Comparison of ENCODE assay signal across 1 cellular context in genomic region chr6:47098570-47098993, GRCh38.
TF ChIP-seq lines count a peak whose summit lies in the region.

No MANE protein-coding gene starts in this region.

TF ChIP-seq in GM23338, 12 proteins besides CTCF, POLR2A, EP300 and RAD21 (continued from another document):
- TF ChIP-seq, protein P1, sequence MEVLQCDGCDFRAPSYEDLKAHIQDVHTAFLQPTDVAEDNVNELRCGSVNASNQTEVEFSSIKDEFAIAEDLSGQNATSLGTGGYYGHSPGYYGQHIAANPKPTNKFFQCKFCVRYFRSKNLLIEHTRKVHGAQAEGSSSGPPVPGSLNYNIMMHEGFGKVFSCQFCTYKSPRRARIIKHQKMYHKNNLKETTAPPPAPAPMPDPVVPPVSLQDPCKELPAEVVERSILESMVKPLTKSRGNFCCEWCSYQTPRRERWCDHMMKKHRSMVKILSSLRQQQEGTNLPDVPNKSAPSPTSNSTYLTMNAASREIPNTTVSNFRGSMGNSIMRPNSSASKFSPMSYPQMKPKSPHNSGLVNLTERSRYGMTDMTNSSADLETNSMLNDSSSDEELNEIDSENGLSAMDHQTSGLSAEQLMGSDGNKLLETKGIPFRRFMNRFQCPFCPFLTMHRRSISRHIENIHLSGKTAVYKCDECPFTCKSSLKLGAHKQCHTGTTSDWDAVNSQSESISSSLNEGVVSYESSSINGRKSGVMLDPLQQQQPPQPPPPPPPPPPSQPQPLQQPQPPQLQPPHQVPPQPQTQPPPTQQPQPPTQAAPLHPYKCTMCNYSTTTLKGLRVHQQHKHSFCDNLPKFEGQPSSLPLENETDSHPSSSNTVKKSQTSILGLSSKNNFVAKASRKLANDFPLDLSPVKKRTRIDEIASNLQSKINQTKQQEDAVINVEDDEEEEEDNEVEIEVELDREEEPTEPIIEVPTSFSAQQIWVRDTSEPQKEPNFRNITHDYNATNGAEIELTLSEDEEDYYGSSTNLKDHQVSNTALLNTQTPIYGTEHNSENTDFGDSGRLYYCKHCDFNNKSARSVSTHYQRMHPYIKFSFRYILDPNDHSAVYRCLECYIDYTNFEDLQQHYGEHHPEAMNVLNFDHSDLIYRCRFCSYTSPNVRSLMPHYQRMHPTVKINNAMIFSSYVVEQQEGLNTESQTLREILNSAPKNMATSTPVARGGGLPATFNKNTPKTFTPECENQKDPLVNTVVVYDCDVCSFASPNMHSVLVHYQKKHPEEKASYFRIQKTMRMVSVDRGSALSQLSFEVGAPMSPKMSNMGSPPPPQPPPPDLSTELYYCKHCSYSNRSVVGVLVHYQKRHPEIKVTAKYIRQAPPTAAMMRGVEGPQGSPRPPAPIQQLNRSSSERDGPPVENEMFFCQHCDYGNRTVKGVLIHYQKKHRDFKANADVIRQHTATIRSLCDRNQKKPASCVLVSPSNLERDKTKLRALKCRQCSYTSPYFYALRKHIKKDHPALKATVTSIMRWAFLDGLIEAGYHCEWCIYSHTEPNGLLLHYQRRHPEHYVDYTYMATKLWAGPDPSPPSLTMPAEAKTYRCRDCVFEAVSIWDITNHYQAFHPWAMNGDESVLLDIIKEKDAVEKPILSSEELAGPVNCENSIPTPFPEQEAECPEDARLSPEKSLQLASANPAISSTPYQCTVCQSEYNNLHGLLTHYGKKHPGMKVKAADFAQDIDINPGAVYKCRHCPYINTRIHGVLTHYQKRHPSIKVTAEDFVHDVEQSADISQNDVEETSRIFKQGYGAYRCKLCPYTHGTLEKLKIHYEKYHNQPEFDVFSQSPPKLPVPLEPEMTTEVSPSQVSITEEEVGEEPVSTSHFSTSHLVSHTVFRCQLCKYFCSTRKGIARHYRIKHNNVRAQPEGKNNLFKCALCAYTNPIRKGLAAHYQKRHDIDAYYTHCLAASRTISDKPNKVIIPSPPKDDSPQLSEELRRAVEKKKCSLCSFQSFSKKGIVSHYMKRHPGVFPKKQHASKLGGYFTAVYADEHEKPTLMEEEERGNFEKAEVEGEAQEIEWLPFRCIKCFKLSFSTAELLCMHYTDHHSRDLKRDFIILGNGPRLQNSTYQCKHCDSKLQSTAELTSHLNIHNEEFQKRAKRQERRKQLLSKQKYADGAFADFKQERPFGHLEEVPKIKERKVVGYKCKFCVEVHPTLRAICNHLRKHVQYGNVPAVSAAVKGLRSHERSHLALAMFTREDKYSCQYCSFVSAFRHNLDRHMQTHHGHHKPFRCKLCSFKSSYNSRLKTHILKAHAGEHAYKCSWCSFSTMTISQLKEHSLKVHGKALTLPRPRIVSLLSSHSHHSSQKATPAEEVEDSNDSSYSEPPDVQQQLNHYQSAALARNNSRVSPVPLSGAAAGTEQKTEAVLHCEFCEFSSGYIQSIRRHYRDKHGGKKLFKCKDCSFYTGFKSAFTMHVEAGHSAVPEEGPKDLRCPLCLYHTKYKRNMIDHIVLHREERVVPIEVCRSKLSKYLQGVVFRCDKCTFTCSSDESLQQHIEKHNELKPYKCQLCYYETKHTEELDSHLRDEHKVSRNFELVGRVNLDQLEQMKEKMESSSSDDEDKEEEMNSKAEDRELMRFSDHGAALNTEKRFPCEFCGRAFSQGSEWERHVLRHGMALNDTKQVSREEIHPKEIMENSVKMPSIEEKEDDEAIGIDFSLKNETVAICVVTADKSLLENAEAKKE (CRISPR knock-in tag; IDR thresholded peaks at IDR 0.05) = no peak
- TF ChIP-seq STAT1 (IDR thresholded peaks at IDR 0.05; ENCODE audit: unreplicated experiment) = no peak
